15 cellular contexts compared by ENCODE assay signal in genomic region chr7:142776206-142776844, GRCh38. TPM values are rescaled to one million over a fixed set of nuclear protein-coding genes. Genes with fewer than 3 reads are reported as not detected.
DNase-seq lines count a peak whose midpoint lies in the region; ATAC-seq and TF ChIP-seq lines count a peak whose summit lies in the region.
"Had no signal": no experiment of that assay in that cellular context is flagged by ENCODE, and none has a peak within 500 bp of the region (broad histone marks: within the 10 kb centered on the region; RNA-seq: fewer than 3 reads in every experiment).

No MANE protein-coding gene starts in this region.

- no peaks in the 10 kb centered on the region for H3K9me3 Mint-ChIP-seq in activated CD4-positive, alpha-beta memory T cell treated with anti-CD3 and anti-CD28 coated beads for 36 hours
- H3K9me3 Mint-ChIP-seq: GM23338; stimulated activated memory B cell treated with anti-CD40 and anti-IgM and Interleukin-4, amounts not matched to agents 10 μg/mL and 1 μg/mL and 100 μg/mL, for 72 hours had no signal

- no peaks in the 10 kb centered on the region for H3K36me3 Mint-ChIP-seq in activated CD4-positive, alpha-beta memory T cell treated with anti-CD3 and anti-CD28 coated beads for 36 hours
- H3K36me3 Mint-ChIP-seq: stimulated activated memory B cell treated with anti-CD40 and anti-IgM and Interleukin-4, amounts not matched to agents 10 μg/mL and 1 μg/mL and 100 μg/mL, for 72 hours had no signal

- H3K27me3 Mint-ChIP-seq in activated CD4-positive, alpha-beta memory T cell treated with anti-CD3 and anti-CD28 coated beads for 36 hours, result no peaks in the 10 kb centered on the region
- H3K27me3 Mint-ChIP-seq: stimulated activated memory B cell treated with anti-CD40 and anti-IgM and Interleukin-4, amounts not matched to agents 10 μg/mL and 1 μg/mL and 100 μg/mL, for 72 hours had no signal

- intact Hi-C loops in body of pancreas (cut with DNase I), result no loop called here
- intact Hi-C loops in activated CD4-positive, alpha-beta memory T cell treated with anti-CD3 and anti-CD28 coated beads for 36 hours (cut with micrococcal nuclease), result no loop called here

- H3K27me3 ChIP-seq in BJ (ENCODE audit: control insufficient read depth, insufficient read depth, low read length) (no peaks in the 10 kb centered on the region), body of pancreas (no peaks in the 10 kb centered on the region)

- TF ChIP-seq EP300 in Ishikawa (IDR thresholded peaks at IDR 0.05; ENCODE audit: borderline replicate concordance), result 0 out of 2 replicates have a peak, but pooled peaks have one; percentile 23

- TF ChIP-seq CTCF in BJ (IDR thresholded peaks at IDR 0.05; ENCODE audit: insufficient read depth, low read depth, low read length) (no peak), body of pancreas (IDR thresholded peaks at IDR 0.05) (peak in 1 of 7 experiments; percentile 6)

- DNase-seq in BJ (ENCODE audit: low read depth) (peak; percentile 8), body of pancreas (peak; percentile 52 to 78 (median 72)), iris pigment epithelial cell (ENCODE audit: low read depth) (peak; percentile 70), NCI-H1417 (lab: John Stamatoyannopoulos, UW) (no peak)
- no peak for DNase-seq in activated CD4-positive, alpha-beta memory T cell treated with anti-CD3 and anti-CD28 coated beads for 36 hours
- DNase-seq: activated CD4-positive, alpha-beta T cell treated with anti-CD3 and anti-CD28 coated beads for 48 hours; psoas muscle; stimulated activated CD4-positive, alpha-beta T cell treated with anti-CD3 and anti-CD28 coated beads, Interleukin-4, amount 100 ng/mL, for 24 hours; T-helper 1 cell had no signal

- POLR2A ChIA-PET in BJ (lab: Charles Lee), result no interaction called here
- POLR2A ChIA-PET in activated CD4-positive, alpha-beta memory T cell treated with anti-CD3 and anti-CD28 coated beads for 36 hours (lab: Charles Lee), result no interaction called here

- WGBS in body of pancreas, 2 donors, result 32 to 35% methylated on average over 9 of the region's 9 CpGs

- H3K9me3 ChIP-seq in body of pancreas, result no peaks in the 10 kb centered on the region
- H3K9me3 ChIP-seq: psoas muscle had no signal

- H3K27ac Mint-ChIP-seq in activated CD4-positive, alpha-beta memory T cell treated with anti-CD3 and anti-CD28 coated beads for 36 hours, result no peak overlapping the region
- H3K27ac Mint-ChIP-seq: GM23338; stimulated activated memory B cell treated with anti-CD40 and anti-IgM and Interleukin-4, amounts not matched to agents 10 μg/mL and 1 μg/mL and 100 μg/mL, for 72 hours had no signal

- H3K4me1 Mint-ChIP-seq in activated CD4-positive, alpha-beta memory T cell treated with anti-CD3 and anti-CD28 coated beads for 36 hours (ENCODE audit: low read depth), result peaks cover 1% of the 10 kb centered on the region

- ATAC-seq in body of pancreas (peak; percentile 40), GM21786 (IDR thresholded peaks at IDR 0.05; ENCODE audit: unreplicated experiment) (no peak), GM19452 (IDR thresholded peaks at IDR 0.05; ENCODE audit: unreplicated experiment) (no peak)
- ATAC-seq: GM23338; psoas muscle; stimulated activated memory B cell treated with anti-CD40 and anti-IgM and Interleukin-4, amounts not matched to agents 10 μg/mL and 1 μg/mL and 100 μg/mL, for 72 hours had no signal

- CTCF ChIA-PET in BJ (lab: Yijun Ruan, JAX), result interaction anchor here (1.2 to 2.4 kb wide), 5 partner anchors 144 to 293 kb away, joined by 4 to 14 read pairs (median 6); no protein-coding TSS in a partner anchor
- CTCF ChIA-PET in activated CD4-positive, alpha-beta memory T cell treated with anti-CD3 and anti-CD28 coated beads for 36 hours (lab: Charles Lee), result interaction anchor here (1.4 kb wide), 1 partner anchor 144 kb away, joined by 6 read pairs; no protein-coding TSS in a partner anchor

- TF ChIP-seq RAD21 in Ishikawa (IDR thresholded peaks at IDR 0.05; ENCODE audit: low read depth), result no peak

- no peak for TF ChIP-seq POLR2A in body of pancreas (IDR thresholded peaks at IDR 0.05)

- H3K4me1 ChIP-seq in body of pancreas, result peaks cover 27% of the 10 kb centered on the region
- H3K4me1 ChIP-seq: psoas muscle had no signal

- H3K4me3 ChIP-seq in BJ (ENCODE audit: low read depth, low read length) (no peak overlapping the region), body of pancreas (no peak overlapping the region)
- H3K4me3 ChIP-seq: GM23338, psoas muscle had no signal

- H3K27ac ChIP-seq in body of pancreas, result peak overlapping the region; percentile 65 to 86 (median 84)
- H3K27ac ChIP-seq: psoas muscle had no signal

- no peak overlapping the region for H3K4me3 Mint-ChIP-seq in activated CD4-positive, alpha-beta memory T cell treated with anti-CD3 and anti-CD28 coated beads for 36 hours
- H3K4me3 Mint-ChIP-seq: GM23338; stimulated activated memory B cell treated with anti-CD40 and anti-IgM and Interleukin-4, amounts not matched to agents 10 μg/mL and 1 μg/mL and 100 μg/mL, for 72 hours had no signal

- no peaks in the 10 kb centered on the region for H3K36me3 ChIP-seq in BJ (ENCODE audit: control insufficient read depth, insufficient read depth, low read length)
- no peaks in the 10 kb centered on the region for H3K36me3 ChIP-seq in body of pancreas (replicated peaks in 1 of 2; ENCODE audit: insufficient read depth in 1 of 2, low read depth in 2 of 2)

TF ChIP-seq in Ishikawa, 13 proteins besides CTCF, POLR2A, EP300 and RAD21:
- TF ChIP-seq MAX (IDR thresholded peaks at IDR 0.05) (no peak), NFIC (IDR thresholded peaks at IDR 0.05) (peak; percentile 53)
TF ChIP-seq in Ishikawa: peak in this region for 1.

RNA-seq across cellular contexts. Expression of gene PRSS2, which starts 5.6 kb away (rescaled TPM):
- not detected in 2 replicates for polyA plus RNA-seq in BJ (2011; rRNA removed)
- not detected in 2 replicates for polyA minus RNA-seq in BJ (2011; rRNA and poly(A)+ RNA removed)
- over 10,000 TPM; 15,993 to 74,693 TPM for total RNA-seq in body of pancreas
- total RNA-seq in activated CD4-positive, alpha-beta memory T cell treated with anti-CD3 and anti-CD28 coated beads for 36 hours, result not detected
- total RNA-seq: GM23338, mononuclear cell had no signal
- polyA plus RNA-seq: GM23338 had no signal

RNA-seq across cellular contexts. Expression of gene PRSS1, which starts 27.1 kb away (rescaled TPM):
- polyA plus RNA-seq in BJ (2011; rRNA removed), result not detected in 2 replicates
- polyA minus RNA-seq in BJ (2011; rRNA and poly(A)+ RNA removed), result not detected in 2 replicates
- total RNA-seq in body of pancreas, result over 10,000 TPM; 29,602 to 44,177 TPM
- not detected for total RNA-seq in activated CD4-positive, alpha-beta memory T cell treated with anti-CD3 and anti-CD28 coated beads for 36 hours
- total RNA-seq: GM23338 had no signal
- polyA plus RNA-seq: GM23338 had no signal

Comparison
In these comparisons a context has a peak if more than half of its experiments do, and no peak if none do; other contexts are left out.
1. DNase-seq: peak in BJ (single experiment), body of pancreas (4 of 4) and iris pigment epithelial cell (single experiment); none in activated CD4-positive, alpha-beta memory T cell treated with anti-CD3 and anti-CD28 coated beads for 36 hours (single experiment) and NCI-H1417 (0 of 3).
2. RNA of gene PRSS2, which starts 5.6 kb away (total RNA-seq): 15,993 to 74,693 TPM in body of pancreas; not detected in activated CD4-positive, alpha-beta memory T cell treated with anti-CD3 and anti-CD28 coated beads for 36 hours; every median in the first group is over 1,000 times any median in the second.
3. RNA of gene PRSS1, which starts 27.1 kb away (total RNA-seq): 29,602 to 44,177 TPM in body of pancreas; not detected in activated CD4-positive, alpha-beta memory T cell treated with anti-CD3 and anti-CD28 coated beads for 36 hours; every median in the first group is over 1,000 times any median in the second.